1 cellular context compared by ENCODE assay signal in genomic region chr20:35695245-35695749, GRCh38.
TF ChIP-seq lines count a peak whose summit lies in the region.

No MANE protein-coding gene starts in this region.

TF ChIP-seq in HepG2, 621 proteins besides CTCF, POLR2A, EP300 and RAD21 (continued from another document and continues in another):
- TF ChIP-seq ZNF142 (CRISPR knock-in tag; IDR thresholded peaks at IDR 0.05) = 0 out of 2 replicates have a peak, but pooled peaks have one; percentile 34
- TF ChIP-seq CEBPZ (IDR thresholded peaks at IDR 0.05; ENCODE audit: low read length) = no peak
- TF ChIP-seq NCOR1 (IDR thresholded peaks at IDR 0.05; ENCODE audit: borderline replicate concordance, low read length) = peak; percentile 44; the same call in 1 of the 2 replicates
- TF ChIP-seq ZNF629 (CRISPR knock-in tag; conservative IDR thresholded peaks at IDR 0.05) = peak; percentile 61; the same call in 1 of the 2 replicates
- TF ChIP-seq SOX5 (CRISPR knock-in tag; IDR thresholded peaks at IDR 0.05; ENCODE audit: borderline replicate concordance) = peak; percentile 31; the same call in 1 of the 2 replicates
- peak; percentile 30; the same call in 1 of the 2 replicates for TF ChIP-seq HIC2 (CRISPR knock-in tag; IDR thresholded peaks at IDR 0.05; ENCODE audit: low read depth)
- 0 out of 2 replicates have a peak, but pooled peaks have one; percentile 37 for TF ChIP-seq ZKSCAN1 (IDR thresholded peaks at IDR 0.05; ENCODE audit: low read length)
- TF ChIP-seq, protein P1, sequence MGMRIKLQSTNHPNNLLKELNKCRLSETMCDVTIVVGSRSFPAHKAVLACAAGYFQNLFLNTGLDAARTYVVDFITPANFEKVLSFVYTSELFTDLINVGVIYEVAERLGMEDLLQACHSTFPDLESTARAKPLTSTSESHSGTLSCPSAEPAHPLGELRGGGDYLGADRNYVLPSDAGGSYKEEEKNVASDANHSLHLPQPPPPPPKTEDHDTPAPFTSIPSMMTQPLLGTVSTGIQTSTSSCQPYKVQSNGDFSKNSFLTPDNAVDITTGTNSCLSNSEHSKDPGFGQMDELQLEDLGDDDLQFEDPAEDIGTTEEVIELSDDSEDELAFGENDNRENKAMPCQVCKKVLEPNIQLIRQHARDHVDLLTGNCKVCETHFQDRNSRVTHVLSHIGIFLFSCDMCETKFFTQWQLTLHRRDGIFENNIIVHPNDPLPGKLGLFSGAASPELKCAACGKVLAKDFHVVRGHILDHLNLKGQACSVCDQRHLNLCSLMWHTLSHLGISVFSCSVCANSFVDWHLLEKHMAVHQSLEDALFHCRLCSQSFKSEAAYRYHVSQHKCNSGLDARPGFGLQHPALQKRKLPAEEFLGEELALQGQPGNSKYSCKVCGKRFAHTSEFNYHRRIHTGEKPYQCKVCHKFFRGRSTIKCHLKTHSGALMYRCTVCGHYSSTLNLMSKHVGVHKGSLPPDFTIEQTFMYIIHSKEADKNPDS (CRISPR knock-in tag; IDR thresholded peaks at IDR 0.05) = 0 out of 2 replicates have a peak, but pooled peaks have one; percentile 60
- TF ChIP-seq IRX3 (CRISPR knock-in tag; IDR thresholded peaks at IDR 0.05; ENCODE audit: borderline replicate concordance, low read depth) = no peak
- no peak for TF ChIP-seq ZNF549 (CRISPR knock-in tag; IDR thresholded peaks at IDR 0.05)
- no peak for TF ChIP-seq ZNF691 (CRISPR knock-in tag; IDR thresholded peaks at IDR 0.05; ENCODE audit: borderline replicate concordance, low read depth)
- 0 out of 2 replicates have a peak, but pooled peaks have one; percentile 45 for TF ChIP-seq ZNF713 (CRISPR knock-in tag; IDR thresholded peaks at IDR 0.05)
- no peak for TF ChIP-seq ZNF646 (CRISPR knock-in tag; IDR thresholded peaks at IDR 0.05)
- TF ChIP-seq GABPA (IDR thresholded peaks at IDR 0.05; ENCODE audit: low read depth, low read length) = no peak
- TF ChIP-seq GABPA (CRISPR knock-in tag; IDR thresholded peaks at IDR 0.05; ENCODE audit: low read depth) = peak; percentile 52
- no peak for TF ChIP-seq SOX13 (IDR thresholded peaks at IDR 0.05)
- TF ChIP-seq SOX13 (CRISPR knock-in tag; conservative IDR thresholded peaks at IDR 0.05 in 1 of 2, IDR thresholded peaks at IDR 0.05 in 1 of 2) = peak in 1 of 2 experiments; percentile 56; a peak in 1 of 4 replicates
- peak; percentile 85 for TF ChIP-seq HNF4G (IDR thresholded peaks at IDR 0.05; ENCODE audit: borderline replicate concordance, low read depth, low read length)
- TF ChIP-seq HNF4G (CRISPR knock-in tag; IDR thresholded peaks at IDR 0.05; ENCODE audit: borderline replicate concordance, low read depth) = peak; percentile 72; the same call in 1 of the 2 replicates
- TF ChIP-seq THRA (CRISPR knock-in tag; IDR thresholded peaks at IDR 0.05; ENCODE audit: borderline replicate concordance) = peak; percentile 90; the same call in 1 of the 2 replicates
- TF ChIP-seq PHF20 (CRISPR knock-in tag; IDR thresholded peaks at IDR 0.05) = 0 out of 2 replicates have a peak, but pooled peaks have one; percentile 5
- 0 out of 2 replicates have a peak, but pooled peaks have one; percentile 79 for TF ChIP-seq JUN (CRISPR knock-in tag; IDR thresholded peaks at IDR 0.05)
- TF ChIP-seq TEAD3 (CRISPR knock-in tag; optimal IDR thresholded peaks at IDR 0.05; ENCODE audit: borderline replicate concordance) = peak; percentile 71
- TF ChIP-seq ZNF124 (CRISPR knock-in tag; IDR thresholded peaks at IDR 0.05) = peak; percentile 33; the same call in 1 of the 2 replicates
